Comparison of ENCODE assay signal across 1 cellular context in the genomic region with DNA sequence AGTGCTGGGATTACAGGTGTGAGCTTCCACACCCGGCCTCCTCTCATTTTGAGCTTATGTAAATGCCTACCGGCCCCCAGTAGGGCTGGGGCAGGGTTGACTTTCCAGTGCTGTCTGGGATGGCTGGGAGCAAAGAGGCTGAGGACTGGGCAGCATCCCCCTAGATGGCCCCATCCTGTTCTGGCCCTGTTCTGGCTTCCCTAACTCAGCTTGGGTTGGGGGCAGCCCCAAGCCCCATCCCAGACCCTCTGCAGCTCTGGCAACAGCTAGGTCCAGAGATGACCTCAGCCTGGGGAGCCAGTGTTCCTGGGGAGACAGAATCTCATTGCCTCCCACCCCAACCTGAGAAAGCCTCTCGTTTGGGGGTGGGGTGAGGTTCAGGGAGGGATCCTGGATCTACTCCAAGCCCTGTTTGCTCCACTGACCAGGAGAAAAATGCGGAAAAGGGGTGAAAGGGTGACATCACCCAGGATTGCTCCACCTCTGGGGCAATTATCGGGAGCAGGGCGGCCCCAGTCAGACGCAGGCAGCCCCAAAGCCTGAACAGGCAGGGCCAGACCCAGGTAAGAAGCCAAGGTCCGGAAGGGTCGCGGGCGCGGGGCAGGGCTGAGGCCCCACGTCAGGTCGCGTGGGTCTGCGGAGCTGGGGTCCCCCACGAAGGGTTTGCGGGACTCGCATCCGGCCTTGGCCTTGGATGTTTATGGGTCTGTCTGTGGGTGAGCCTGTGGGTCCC.
TF ChIP-seq lines count a peak whose summit lies in the region.

A gene with protein sequence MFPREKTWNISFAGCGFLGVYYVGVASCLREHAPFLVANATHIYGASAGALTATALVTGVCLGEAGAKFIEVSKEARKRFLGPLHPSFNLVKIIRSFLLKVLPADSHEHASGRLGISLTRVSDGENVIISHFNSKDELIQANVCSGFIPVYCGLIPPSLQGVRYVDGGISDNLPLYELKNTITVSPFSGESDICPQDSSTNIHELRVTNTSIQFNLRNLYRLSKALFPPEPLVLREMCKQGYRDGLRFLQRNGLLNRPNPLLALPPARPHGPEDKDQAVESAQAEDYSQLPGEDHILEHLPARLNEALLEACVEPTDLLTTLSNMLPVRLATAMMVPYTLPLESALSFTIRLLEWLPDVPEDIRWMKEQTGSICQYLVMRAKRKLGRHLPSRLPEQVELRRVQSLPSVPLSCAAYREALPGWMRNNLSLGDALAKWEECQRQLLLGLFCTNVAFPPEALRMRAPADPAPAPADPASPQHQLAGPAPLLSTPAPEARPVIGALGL (plus strand): TSS at position 519 of the 733 bp plus-strand sequence. CDS start 805 bp downstream, outside the sequence.

TF ChIP-seq in WTC11, 78 proteins besides CTCF, POLR2A, EP300 and RAD21 (continued from another document):
- TF ChIP-seq, protein P1, sequence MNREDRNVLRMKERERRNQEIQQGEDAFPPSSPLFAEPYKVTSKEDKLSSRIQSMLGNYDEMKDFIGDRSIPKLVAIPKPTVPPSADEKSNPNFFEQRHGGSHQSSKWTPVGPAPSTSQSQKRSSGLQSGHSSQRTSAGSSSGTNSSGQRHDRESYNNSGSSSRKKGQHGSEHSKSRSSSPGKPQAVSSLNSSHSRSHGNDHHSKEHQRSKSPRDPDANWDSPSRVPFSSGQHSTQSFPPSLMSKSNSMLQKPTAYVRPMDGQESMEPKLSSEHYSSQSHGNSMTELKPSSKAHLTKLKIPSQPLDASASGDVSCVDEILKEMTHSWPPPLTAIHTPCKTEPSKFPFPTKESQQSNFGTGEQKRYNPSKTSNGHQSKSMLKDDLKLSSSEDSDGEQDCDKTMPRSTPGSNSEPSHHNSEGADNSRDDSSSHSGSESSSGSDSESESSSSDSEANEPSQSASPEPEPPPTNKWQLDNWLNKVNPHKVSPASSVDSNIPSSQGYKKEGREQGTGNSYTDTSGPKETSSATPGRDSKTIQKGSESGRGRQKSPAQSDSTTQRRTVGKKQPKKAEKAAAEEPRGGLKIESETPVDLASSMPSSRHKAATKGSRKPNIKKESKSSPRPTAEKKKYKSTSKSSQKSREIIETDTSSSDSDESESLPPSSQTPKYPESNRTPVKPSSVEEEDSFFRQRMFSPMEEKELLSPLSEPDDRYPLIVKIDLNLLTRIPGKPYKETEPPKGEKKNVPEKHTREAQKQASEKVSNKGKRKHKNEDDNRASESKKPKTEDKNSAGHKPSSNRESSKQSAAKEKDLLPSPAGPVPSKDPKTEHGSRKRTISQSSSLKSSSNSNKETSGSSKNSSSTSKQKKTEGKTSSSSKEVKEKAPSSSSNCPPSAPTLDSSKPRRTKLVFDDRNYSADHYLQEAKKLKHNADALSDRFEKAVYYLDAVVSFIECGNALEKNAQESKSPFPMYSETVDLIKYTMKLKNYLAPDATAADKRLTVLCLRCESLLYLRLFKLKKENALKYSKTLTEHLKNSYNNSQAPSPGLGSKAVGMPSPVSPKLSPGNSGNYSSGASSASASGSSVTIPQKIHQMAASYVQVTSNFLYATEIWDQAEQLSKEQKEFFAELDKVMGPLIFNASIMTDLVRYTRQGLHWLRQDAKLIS (CRISPR knock-in tag; IDR thresholded peaks at IDR 0.05; ENCODE audit: borderline replicate concordance), result no peak
- no peak for TF ChIP-seq ZNF138 (CRISPR knock-in tag; conservative IDR thresholded peaks at IDR 0.05)
- no peak for TF ChIP-seq NFYB (CRISPR knock-in tag; conservative IDR thresholded peaks at IDR 0.05; ENCODE audit: low read depth)
- TF ChIP-seq FOXP1 (CRISPR knock-in tag; IDR thresholded peaks at IDR 0.05; ENCODE audit: borderline replicate concordance), result no peak
- TF ChIP-seq, protein P2, sequence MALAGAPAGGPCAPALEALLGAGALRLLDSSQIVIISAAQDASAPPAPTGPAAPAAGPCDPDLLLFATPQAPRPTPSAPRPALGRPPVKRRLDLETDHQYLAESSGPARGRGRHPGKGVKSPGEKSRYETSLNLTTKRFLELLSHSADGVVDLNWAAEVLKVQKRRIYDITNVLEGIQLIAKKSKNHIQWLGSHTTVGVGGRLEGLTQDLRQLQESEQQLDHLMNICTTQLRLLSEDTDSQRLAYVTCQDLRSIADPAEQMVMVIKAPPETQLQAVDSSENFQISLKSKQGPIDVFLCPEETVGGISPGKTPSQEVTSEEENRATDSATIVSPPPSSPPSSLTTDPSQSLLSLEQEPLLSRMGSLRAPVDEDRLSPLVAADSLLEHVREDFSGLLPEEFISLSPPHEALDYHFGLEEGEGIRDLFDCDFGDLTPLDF (CRISPR knock-in tag; IDR thresholded peaks at IDR 0.05), result no peak
- TF ChIP-seq ZNF219 (CRISPR knock-in tag; IDR thresholded peaks at IDR 0.05; ENCODE audit: borderline replicate concordance), result no peak
- no peak for TF ChIP-seq TCF7 (CRISPR knock-in tag; IDR thresholded peaks at IDR 0.05; ENCODE audit: low read depth)
- no peak for TF ChIP-seq SMAD3 (CRISPR knock-in tag; IDR thresholded peaks at IDR 0.05; ENCODE audit: borderline replicate concordance)
- no peak for TF ChIP-seq MXD4 (CRISPR knock-in tag; IDR thresholded peaks at IDR 0.05; ENCODE audit: borderline replicate concordance)
- TF ChIP-seq, protein P3, sequence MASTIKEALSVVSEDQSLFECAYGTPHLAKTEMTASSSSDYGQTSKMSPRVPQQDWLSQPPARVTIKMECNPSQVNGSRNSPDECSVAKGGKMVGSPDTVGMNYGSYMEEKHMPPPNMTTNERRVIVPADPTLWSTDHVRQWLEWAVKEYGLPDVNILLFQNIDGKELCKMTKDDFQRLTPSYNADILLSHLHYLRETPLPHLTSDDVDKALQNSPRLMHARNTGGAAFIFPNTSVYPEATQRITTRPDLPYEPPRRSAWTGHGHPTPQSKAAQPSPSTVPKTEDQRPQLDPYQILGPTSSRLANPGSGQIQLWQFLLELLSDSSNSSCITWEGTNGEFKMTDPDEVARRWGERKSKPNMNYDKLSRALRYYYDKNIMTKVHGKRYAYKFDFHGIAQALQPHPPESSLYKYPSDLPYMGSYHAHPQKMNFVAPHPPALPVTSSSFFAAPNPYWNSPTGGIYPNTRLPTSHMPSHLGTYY (CRISPR knock-in tag; IDR thresholded peaks at IDR 0.05), result no peak
- TF ChIP-seq ESRRA (CRISPR knock-in tag; IDR thresholded peaks at IDR 0.05; ENCODE audit: borderline replicate concordance), result no peak
